20 cellular contexts compared by ENCODE assay signal in genomic region chr3:54968546-54969172, GRCh38. TPM values are rescaled to one million over a fixed set of nuclear protein-coding genes. Genes with fewer than 3 reads are reported as not detected.
A peak's percentile ranks its signal among the peaks of the same experiment; 100 is the strongest.
DNase-seq lines count a peak whose midpoint lies in the region; ATAC-seq and TF ChIP-seq lines count a peak whose summit lies in the region.
"Had no signal": no experiment of that assay in that cellular context is flagged by ENCODE, and none has a peak within 500 bp of the region (broad histone marks: within the 10 kb centered on the region; RNA-seq: fewer than 3 reads in every experiment).

No MANE protein-coding gene starts in this region.

- H3K9me3 Mint-ChIP-seq in CD8-positive, alpha-beta T cell = peaks cover 2% of the 10 kb centered on the region

- no peak overlapping the region for H3K4me3 Mint-ChIP-seq in CD8-positive, alpha-beta T cell
- H3K4me3 Mint-ChIP-seq: activated CD4-positive, alpha-beta T cell treated with anti-CD3 and anti-CD28 coated beads for 36 hours; activated naive CD8-positive, alpha-beta T cell had no signal

- ATAC-seq in CD8-positive, alpha-beta T cell = no peak
- no peak for ATAC-seq in Right ventricle myocardium inferior
- ATAC-seq: activated CD4-positive, alpha-beta T cell treated with anti-CD3 and anti-CD28 coated beads for 36 hours had no signal

- H3K4me3 ChIP-seq in AG10803 (ENCODE audit: low read length) = no peak overlapping the region
- H3K4me3 ChIP-seq in brain microvascular endothelial cell (ENCODE audit: low read depth, low read length) = peak overlapping the region; percentile 12
- H3K4me3 ChIP-seq in CD8-positive, alpha-beta T cell (ENCODE audit: low read depth, low read length) = no peak overlapping the region
- no peak overlapping the region for H3K4me3 ChIP-seq in esophagus muscularis mucosa
- H3K4me3 ChIP-seq: pancreas, stomach, uterus had no signal

- in situ Hi-C loops in brain microvascular endothelial cell (cut with HindIII; ENCODE audit: low pct_ligation_motif_present, low sequenced_read_pairs) = loop anchor here (25.0 kb wide), 1 partner anchor 519 kb away; the partner anchor contains the start of gene WNT5A

- H3K36me3 Mint-ChIP-seq in CD8-positive, alpha-beta T cell = no peaks in the 10 kb centered on the region
- H3K36me3 Mint-ChIP-seq: activated naive CD8-positive, alpha-beta T cell had no signal

- TF ChIP-seq EP300 in esophagus muscularis mucosa (IDR thresholded peaks at IDR 0.05) = no peak

- H3K36me3 ChIP-seq in brain microvascular endothelial cell (replicated peaks) (no peaks in the 10 kb centered on the region), esophagus muscularis mucosa (no peaks in the 10 kb centered on the region)
- H3K36me3 ChIP-seq in CD8-positive, alpha-beta T cell (ENCODE audit: insufficient read depth, low read length) = no peaks in the 10 kb centered on the region
- H3K36me3 ChIP-seq: heart right ventricle, pancreas, stomach, uterus had no signal

- CTCF ChIA-PET in CD8-positive, alpha-beta T cell (lab: Charles Lee) = no interaction called here

- POLR2A ChIA-PET in CD8-positive, alpha-beta T cell (lab: Charles Lee) = no interaction called here

- no peaks in the 10 kb centered on the region for H3K9me3 ChIP-seq in CD8-positive, alpha-beta T cell (ENCODE audit: low read length)
- no peaks in the 10 kb centered on the region for H3K9me3 ChIP-seq in esophagus muscularis mucosa
- H3K9me3 ChIP-seq: heart right ventricle, pancreas, stomach, uterus had no signal

- no peaks in the 10 kb centered on the region for H3K4me1 Mint-ChIP-seq in CD8-positive, alpha-beta T cell (ENCODE audit: low read depth)
- H3K4me1 Mint-ChIP-seq: activated CD4-positive, alpha-beta T cell treated with anti-CD3 and anti-CD28 coated beads for 36 hours had no signal

- TF ChIP-seq POLR2A in esophagus muscularis mucosa (IDR thresholded peaks at IDR 0.05; ENCODE audit: low read depth) = no peak

- DNase-seq in AG10803 (ENCODE audit: low read depth) (peak; percentile 60), LHCN-M2 (ENCODE audit: low read depth) (peak; percentile 37), brain microvascular endothelial cell (peak; percentile 68), left kidney (ENCODE audit: low read depth, low spot score) (peak; percentile 24), kidney tubule cell (ENCODE audit: low spot score) (no peak), esophagus muscularis mucosa (ENCODE audit: extremely low spot score) (no peak), Right ventricle myocardium inferior (ENCODE audit: missing footprints) (no peak)
- DNase-seq in CD8-positive, alpha-beta T cell = no peak
- DNase-seq: activated CD4-positive, alpha-beta T cell treated with anti-CD3 and anti-CD28 coated beads for 36 hours; activated T-cell treated with anti-CD3 and anti-CD28 coated beads for 4 hours; heart right ventricle; kidney; NCI-H1092; pancreas; SHP77 treated with DMSO at 0.1 percent for 48 hours; stomach; T-helper 9 cell; uterus had no signal

- H3K27ac ChIP-seq in brain microvascular endothelial cell = peak overlapping the region; percentile 97
- H3K27ac ChIP-seq in CD8-positive, alpha-beta T cell (ENCODE audit: low read depth, low read length) = no peak overlapping the region
- H3K27ac ChIP-seq in esophagus muscularis mucosa (replicated peaks in 1 of 4) = no peak overlapping the region
- H3K27ac ChIP-seq: pancreas, stomach, uterus had no signal

- intact Hi-C loops in CD8-positive, alpha-beta T cell (cut with DNase I, micrococcal nuclease) = no loop called here
- intact Hi-C loops in esophagus muscularis mucosa (cut with DNase I) = no loop called here
- intact Hi-C loops in Right ventricle myocardium inferior (cut with DNase I) = no loop called here

- H3K27ac Mint-ChIP-seq in CD8-positive, alpha-beta T cell = no peak overlapping the region
- H3K27ac Mint-ChIP-seq: activated CD4-positive, alpha-beta T cell treated with anti-CD3 and anti-CD28 coated beads for 36 hours; activated naive CD8-positive, alpha-beta T cell had no signal

- peaks cover 6% of the 10 kb centered on the region for H3K27me3 Mint-ChIP-seq in CD8-positive, alpha-beta T cell (ENCODE audit: low read depth)
- H3K27me3 Mint-ChIP-seq: activated CD4-positive, alpha-beta T cell treated with anti-CD3 and anti-CD28 coated beads for 36 hours had no signal

- H3K4me1 ChIP-seq in CD8-positive, alpha-beta T cell (ENCODE audit: insufficient read depth, low read length) = no peaks in the 10 kb centered on the region
- peaks cover 0 to 8% (median 0%) of the 10 kb centered on the region in 4 donors for H3K4me1 ChIP-seq in esophagus muscularis mucosa
- H3K4me1 ChIP-seq: pancreas, uterus had no signal

- TF ChIP-seq CTCF in AG10803 (conservative IDR thresholded peaks at IDR 0.05; ENCODE audit: low read length) = no peak
- no peak for TF ChIP-seq CTCF in brain microvascular endothelial cell (IDR thresholded peaks at IDR 0.05; ENCODE audit: low read depth, low read length, missing control alignments)
- TF ChIP-seq CTCF in CD8-positive, alpha-beta T cell (IDR thresholded peaks at IDR 0.05) = no peak
- no peak for TF ChIP-seq CTCF in esophagus muscularis mucosa (IDR thresholded peaks at IDR 0.05)

- no peaks in the 10 kb centered on the region for H3K27me3 ChIP-seq in brain microvascular endothelial cell (replicated peaks)
- no peaks in the 10 kb centered on the region for H3K27me3 ChIP-seq in CD8-positive, alpha-beta T cell (ENCODE audit: insufficient read depth, low read length)
- H3K27me3 ChIP-seq in esophagus muscularis mucosa = no peaks in the 10 kb centered on the region
- H3K27me3 ChIP-seq: pancreas, stomach, uterus had no signal

- 92% methylated on average over 5 of the region's 5 CpGs for WGBS in esophagus muscularis mucosa

RNA-seq across cellular contexts. Expression of gene LRTM1, which starts 40.8 kb away (rescaled TPM):
- total RNA-seq in LHCN-M2 (2014; rRNA removed) (not detected in 2 replicates), esophagus muscularis mucosa (not detected), Right ventricle myocardium inferior (not detected)
- not detected for polyA plus RNA-seq in LHCN-M2 (2012)
- not detected for total RNA-seq in CD8-positive, alpha-beta T cell
- total RNA-seq: activated CD4-positive, alpha-beta T cell treated with anti-CD3 and anti-CD28 coated beads for 36 hours; cerebellum; heart right ventricle; kidney; pancreas; stomach; uterus had no signal
- polyA plus RNA-seq: heart right ventricle, pancreas, stomach had no signal

Comparison
In these comparisons a context has a peak if more than half of its experiments do, and no peak if none do; other contexts are left out.
1. DNase-seq: peak in AG10803 (single experiment), LHCN-M2 (single experiment), brain microvascular endothelial cell (single experiment) and left kidney (single experiment); none in CD8-positive, alpha-beta T cell (0 of 7), kidney tubule cell (single experiment), esophagus muscularis mucosa (single experiment) and Right ventricle myocardium inferior (single experiment).